ENCODE assay signal across 1 cellular context in the genomic region with DNA sequence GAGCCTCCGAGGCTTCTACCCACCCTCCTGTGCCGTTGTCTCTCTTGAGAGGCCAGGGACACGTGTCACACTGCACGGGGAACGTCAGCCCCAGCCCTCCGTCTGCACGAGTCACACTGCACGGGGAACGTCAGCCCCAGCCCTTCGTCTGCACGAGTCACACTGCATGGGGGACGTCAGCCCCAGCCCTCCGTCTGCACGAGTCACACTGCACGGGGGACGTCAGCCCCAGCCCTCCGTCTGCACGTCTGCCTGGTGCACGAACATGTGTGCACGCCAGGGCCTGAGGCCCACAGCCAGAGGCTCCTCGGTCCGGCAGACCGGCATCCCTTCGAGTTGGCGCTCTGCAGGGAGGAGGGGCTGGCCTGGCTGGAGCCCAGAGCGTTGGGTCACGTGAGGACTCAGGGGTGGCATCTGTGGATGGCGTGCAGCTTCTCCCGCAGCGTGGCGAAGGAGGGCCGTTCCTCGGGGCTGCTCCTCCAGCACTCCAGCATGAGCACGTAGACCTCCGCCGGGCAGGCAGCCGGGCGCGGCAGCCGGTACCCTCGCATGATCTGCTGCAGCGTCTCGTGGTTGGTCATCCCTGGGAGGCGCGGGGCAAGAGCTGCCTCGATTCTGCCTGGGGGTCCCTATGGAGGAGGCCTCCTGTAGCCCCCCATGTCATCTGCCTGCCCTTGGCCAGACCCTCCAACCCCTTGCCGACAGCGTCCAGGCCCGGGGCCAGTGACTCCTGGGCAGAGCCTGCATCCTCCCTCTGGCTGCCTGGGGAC.
TF ChIP-seq lines count a peak whose summit lies in the region.

No MANE protein-coding gene starts in this region.

TF ChIP-seq in HepG2, 621 proteins besides CTCF, POLR2A, EP300 and RAD21 (continued from another document and continues in another):
- TF ChIP-seq, protein P1, sequence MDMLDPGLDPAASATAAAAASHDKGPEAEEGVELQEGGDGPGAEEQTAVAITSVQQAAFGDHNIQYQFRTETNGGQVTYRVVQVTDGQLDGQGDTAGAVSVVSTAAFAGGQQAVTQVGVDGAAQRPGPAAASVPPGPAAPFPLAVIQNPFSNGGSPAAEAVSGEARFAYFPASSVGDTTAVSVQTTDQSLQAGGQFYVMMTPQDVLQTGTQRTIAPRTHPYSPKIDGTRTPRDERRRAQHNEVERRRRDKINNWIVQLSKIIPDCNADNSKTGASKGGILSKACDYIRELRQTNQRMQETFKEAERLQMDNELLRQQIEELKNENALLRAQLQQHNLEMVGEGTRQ (IDR thresholded peaks at IDR 0.05; ENCODE audit: low read depth, low read length), result peak; percentile 38; the same call in 1 of the 2 replicates
- TF ChIP-seq, protein P1 (CRISPR knock-in tag; IDR thresholded peaks at IDR 0.05; ENCODE audit: borderline replicate concordance), result peak; percentile 56; the same call in 1 of the 2 replicates
- TF ChIP-seq CEBPB (IDR thresholded peaks at IDR 0.05; ENCODE audit: borderline replicate concordance, low read depth, low read length), result no peak
- TF ChIP-seq GFI1 (CRISPR knock-in tag; IDR thresholded peaks at IDR 0.05; ENCODE audit: borderline replicate concordance), result no peak
- TF ChIP-seq SP4 (CRISPR knock-in tag; IDR thresholded peaks at IDR 0.05), result 0 out of 2 replicates have a peak, but pooled peaks have one; percentile 21
- TF ChIP-seq JDP2 (CRISPR knock-in tag; IDR thresholded peaks at IDR 0.05; ENCODE audit: borderline replicate concordance), result no peak
- TF ChIP-seq RBFOX2 (IDR thresholded peaks at IDR 0.05; ENCODE audit: low read depth, low read length), result no peak
- TF ChIP-seq, protein P2, sequence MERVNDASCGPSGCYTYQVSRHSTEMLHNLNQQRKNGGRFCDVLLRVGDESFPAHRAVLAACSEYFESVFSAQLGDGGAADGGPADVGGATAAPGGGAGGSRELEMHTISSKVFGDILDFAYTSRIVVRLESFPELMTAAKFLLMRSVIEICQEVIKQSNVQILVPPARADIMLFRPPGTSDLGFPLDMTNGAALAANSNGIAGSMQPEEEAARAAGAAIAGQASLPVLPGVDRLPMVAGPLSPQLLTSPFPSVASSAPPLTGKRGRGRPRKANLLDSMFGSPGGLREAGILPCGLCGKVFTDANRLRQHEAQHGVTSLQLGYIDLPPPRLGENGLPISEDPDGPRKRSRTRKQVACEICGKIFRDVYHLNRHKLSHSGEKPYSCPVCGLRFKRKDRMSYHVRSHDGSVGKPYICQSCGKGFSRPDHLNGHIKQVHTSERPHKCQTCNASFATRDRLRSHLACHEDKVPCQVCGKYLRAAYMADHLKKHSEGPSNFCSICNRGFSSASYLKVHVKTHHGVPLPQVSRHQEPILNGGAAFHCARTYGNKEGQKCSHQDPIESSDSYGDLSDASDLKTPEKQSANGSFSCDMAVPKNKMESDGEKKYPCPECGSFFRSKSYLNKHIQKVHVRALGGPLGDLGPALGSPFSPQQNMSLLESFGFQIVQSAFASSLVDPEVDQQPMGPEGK (CRISPR knock-in tag; IDR thresholded peaks at IDR 0.05), result no peak
- no peak for TF ChIP-seq MTF1 (CRISPR knock-in tag; IDR thresholded peaks at IDR 0.05)
- TF ChIP-seq, protein P3, sequence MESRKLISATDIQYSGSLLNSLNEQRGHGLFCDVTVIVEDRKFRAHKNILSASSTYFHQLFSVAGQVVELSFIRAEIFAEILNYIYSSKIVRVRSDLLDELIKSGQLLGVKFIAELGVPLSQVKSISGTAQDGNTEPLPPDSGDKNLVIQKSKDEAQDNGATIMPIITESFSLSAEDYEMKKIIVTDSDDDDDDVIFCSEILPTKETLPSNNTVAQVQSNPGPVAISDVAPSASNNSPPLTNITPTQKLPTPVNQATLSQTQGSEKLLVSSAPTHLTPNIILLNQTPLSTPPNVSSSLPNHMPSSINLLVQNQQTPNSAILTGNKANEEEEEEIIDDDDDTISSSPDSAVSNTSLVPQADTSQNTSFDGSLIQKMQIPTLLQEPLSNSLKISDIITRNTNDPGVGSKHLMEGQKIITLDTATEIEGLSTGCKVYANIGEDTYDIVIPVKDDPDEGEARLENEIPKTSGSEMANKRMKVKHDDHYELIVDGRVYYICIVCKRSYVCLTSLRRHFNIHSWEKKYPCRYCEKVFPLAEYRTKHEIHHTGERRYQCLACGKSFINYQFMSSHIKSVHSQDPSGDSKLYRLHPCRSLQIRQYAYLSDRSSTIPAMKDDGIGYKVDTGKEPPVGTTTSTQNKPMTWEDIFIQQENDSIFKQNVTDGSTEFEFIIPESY (CRISPR knock-in tag; IDR thresholded peaks at IDR 0.05), result peak; percentile 75; the same call in 1 of the 2 replicates
- no peak for TF ChIP-seq MXD4 (CRISPR knock-in tag; IDR thresholded peaks at IDR 0.05)
- no peak for TF ChIP-seq CBX1 (IDR thresholded peaks at IDR 0.05; ENCODE audit: low read depth)
- no peak for TF ChIP-seq MLLT10 (CRISPR knock-in tag; IDR thresholded peaks at IDR 0.05)
- TF ChIP-seq, protein P4, sequence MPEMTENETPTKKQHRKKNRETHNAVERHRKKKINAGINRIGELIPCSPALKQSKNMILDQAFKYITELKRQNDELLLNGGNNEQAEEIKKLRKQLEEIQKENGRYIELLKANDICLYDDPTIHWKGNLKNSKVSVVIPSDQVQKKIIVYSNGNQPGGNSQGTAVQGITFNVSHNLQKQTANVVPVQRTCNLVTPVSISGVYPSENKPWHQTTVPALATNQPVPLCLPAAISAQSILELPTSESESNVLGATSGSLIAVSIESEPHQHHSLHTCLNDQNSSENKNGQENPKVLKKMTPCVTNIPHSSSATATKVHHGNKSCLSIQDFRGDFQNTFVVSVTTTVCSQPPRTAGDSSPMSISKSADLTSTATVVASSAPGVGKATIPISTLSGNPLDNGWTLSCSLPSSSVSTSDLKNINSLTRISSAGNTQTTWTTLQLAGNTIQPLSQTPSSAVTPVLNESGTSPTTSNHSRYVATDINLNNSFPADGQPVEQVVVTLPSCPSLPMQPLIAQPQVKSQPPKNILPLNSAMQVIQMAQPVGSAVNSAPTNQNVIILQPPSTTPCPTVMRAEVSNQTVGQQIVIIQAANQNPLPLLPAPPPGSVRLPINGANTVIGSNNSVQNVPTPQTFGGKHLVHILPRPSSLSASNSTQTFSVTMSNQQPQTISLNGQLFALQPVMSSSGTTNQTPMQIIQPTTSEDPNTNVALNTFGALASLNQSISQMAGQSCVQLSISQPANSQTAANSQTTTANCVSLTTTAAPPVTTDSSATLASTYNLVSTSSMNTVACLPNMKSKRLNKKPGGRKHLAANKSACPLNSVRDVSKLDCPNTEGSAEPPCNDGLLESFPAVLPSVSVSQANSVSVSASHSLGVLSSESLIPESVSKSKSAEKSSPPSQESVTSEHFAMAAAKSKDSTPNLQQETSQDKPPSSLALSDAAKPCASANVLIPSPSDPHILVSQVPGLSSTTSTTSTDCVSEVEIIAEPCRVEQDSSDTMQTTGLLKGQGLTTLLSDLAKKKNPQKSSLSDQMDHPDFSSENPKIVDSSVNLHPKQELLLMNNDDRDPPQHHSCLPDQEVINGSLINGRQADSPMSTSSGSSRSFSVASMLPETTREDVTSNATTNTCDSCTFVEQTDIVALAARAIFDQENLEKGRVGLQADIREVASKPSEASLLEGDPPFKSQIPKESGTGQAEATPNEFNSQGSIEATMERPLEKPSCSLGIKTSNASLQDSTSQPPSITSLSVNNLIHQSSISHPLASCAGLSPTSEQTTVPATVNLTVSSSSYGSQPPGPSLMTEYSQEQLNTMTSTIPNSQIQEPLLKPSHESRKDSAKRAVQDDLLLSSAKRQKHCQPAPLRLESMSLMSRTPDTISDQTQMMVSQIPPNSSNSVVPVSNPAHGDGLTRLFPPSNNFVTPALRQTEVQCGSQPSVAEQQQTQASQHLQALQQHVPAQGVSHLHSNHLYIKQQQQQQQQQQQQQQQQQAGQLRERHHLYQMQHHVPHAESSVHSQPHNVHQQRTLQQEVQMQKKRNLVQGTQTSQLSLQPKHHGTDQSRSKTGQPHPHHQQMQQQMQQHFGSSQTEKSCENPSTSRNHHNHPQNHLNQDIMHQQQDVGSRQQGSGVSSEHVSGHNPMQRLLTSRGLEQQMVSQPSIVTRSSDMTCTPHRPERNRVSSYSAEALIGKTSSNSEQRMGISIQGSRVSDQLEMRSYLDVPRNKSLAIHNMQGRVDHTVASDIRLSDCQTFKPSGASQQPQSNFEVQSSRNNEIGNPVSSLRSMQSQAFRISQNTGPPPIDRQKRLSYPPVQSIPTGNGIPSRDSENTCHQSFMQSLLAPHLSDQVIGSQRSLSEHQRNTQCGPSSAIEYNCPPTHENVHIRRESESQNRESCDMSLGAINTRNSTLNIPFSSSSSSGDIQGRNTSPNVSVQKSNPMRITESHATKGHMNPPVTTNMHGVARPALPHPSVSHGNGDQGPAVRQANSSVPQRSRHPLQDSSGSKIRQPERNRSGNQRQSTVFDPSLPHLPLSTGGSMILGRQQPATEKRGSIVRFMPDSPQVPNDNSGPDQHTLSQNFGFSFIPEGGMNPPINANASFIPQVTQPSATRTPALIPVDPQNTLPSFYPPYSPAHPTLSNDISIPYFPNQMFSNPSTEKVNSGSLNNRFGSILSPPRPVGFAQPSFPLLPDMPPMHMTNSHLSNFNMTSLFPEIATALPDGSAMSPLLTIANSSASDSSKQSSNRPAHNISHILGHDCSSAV (CRISPR knock-in tag; IDR thresholded peaks at IDR 0.05; ENCODE audit: borderline replicate concordance), result no peak
- no peak for TF ChIP-seq RCOR2 (CRISPR knock-in tag; IDR thresholded peaks at IDR 0.05)
- TF ChIP-seq NFYB (CRISPR knock-in tag; IDR thresholded peaks at IDR 0.05), result no peak
- TF ChIP-seq, protein P5, sequence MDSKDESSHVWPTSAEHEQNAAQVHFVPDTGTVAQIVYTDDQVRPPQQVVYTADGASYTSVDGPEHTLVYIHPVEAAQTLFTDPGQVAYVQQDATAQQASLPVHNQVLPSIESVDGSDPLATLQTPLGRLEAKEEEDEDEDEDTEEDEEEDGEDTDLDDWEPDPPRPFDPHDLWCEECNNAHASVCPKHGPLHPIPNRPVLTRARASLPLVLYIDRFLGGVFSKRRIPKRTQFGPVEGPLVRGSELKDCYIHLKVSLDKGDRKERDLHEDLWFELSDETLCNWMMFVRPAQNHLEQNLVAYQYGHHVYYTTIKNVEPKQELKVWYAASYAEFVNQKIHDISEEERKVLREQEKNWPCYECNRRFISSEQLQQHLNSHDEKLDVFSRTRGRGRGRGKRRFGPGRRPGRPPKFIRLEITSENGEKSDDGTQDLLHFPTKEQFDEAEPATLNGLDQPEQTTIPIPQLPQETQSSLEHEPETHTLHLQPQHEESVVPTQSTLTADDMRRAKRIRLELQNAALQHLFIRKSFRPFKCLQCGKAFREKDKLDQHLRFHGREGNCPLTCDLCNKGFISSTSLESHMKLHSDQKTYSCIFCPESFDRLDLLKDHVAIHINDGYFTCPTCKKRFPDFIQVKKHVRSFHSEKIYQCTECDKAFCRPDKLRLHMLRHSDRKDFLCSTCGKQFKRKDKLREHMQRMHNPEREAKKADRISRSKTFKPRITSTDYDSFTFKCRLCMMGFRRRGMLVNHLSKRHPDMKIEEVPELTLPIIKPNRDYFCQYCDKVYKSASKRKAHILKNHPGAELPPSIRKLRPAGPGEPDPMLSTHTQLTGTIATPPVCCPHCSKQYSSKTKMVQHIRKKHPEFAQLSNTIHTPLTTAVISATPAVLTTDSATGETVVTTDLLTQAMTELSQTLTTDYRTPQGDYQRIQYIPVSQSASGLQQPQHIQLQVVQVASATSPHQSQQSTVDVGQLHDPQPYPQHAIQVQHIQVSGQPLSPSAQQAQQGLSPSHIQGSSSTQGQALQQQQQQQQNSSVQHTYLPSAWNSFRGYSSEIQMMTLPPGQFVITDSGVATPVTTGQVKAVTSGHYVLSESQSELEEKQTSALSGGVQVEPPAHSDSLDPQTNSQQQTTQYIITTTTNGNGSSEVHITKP (CRISPR knock-in tag; IDR thresholded peaks at IDR 0.05; ENCODE audit: low read depth), result no peak
- no peak for TF ChIP-seq PLRG1 (conservative IDR thresholded peaks at IDR 0.05)
- TF ChIP-seq NFYC (CRISPR knock-in tag; IDR thresholded peaks at IDR 0.05), result no peak
- TF ChIP-seq GZF1 (CRISPR knock-in tag; IDR thresholded peaks at IDR 0.05), result no peak
- no peak for TF ChIP-seq RFX5 (IDR thresholded peaks at IDR 0.05; ENCODE audit: low read depth, low read length)
- no peak for TF ChIP-seq ZBTB8A (CRISPR knock-in tag; IDR thresholded peaks at IDR 0.05; ENCODE audit: borderline replicate concordance, low read depth)
- no peak for TF ChIP-seq ZNF644 (CRISPR knock-in tag; IDR thresholded peaks at IDR 0.05; ENCODE audit: low read depth)
- no peak for TF ChIP-seq RBAK (CRISPR knock-in tag; IDR thresholded peaks at IDR 0.05)
- TF ChIP-seq MAZ (IDR thresholded peaks at IDR 0.05; ENCODE audit: borderline replicate concordance, low read depth, low read length), result no peak
- no peak for TF ChIP-seq MAZ (CRISPR knock-in tag; IDR thresholded peaks at IDR 0.05; ENCODE audit: low read depth)
- TF ChIP-seq THYN1 (CRISPR knock-in tag; IDR thresholded peaks at IDR 0.05; ENCODE audit: borderline replicate concordance, low read depth), result no peak
- TF ChIP-seq ZBTB20 (CRISPR knock-in tag; IDR thresholded peaks at IDR 0.05; ENCODE audit: borderline replicate concordance, low read depth), result no peak
- TF ChIP-seq, protein P6, sequence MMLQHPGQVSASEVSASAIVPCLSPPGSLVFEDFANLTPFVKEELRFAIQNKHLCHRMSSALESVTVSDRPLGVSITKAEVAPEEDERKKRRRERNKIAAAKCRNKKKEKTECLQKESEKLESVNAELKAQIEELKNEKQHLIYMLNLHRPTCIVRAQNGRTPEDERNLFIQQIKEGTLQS (CRISPR knock-in tag; IDR thresholded peaks at IDR 0.05), result no peak
- TF ChIP-seq, protein P7, sequence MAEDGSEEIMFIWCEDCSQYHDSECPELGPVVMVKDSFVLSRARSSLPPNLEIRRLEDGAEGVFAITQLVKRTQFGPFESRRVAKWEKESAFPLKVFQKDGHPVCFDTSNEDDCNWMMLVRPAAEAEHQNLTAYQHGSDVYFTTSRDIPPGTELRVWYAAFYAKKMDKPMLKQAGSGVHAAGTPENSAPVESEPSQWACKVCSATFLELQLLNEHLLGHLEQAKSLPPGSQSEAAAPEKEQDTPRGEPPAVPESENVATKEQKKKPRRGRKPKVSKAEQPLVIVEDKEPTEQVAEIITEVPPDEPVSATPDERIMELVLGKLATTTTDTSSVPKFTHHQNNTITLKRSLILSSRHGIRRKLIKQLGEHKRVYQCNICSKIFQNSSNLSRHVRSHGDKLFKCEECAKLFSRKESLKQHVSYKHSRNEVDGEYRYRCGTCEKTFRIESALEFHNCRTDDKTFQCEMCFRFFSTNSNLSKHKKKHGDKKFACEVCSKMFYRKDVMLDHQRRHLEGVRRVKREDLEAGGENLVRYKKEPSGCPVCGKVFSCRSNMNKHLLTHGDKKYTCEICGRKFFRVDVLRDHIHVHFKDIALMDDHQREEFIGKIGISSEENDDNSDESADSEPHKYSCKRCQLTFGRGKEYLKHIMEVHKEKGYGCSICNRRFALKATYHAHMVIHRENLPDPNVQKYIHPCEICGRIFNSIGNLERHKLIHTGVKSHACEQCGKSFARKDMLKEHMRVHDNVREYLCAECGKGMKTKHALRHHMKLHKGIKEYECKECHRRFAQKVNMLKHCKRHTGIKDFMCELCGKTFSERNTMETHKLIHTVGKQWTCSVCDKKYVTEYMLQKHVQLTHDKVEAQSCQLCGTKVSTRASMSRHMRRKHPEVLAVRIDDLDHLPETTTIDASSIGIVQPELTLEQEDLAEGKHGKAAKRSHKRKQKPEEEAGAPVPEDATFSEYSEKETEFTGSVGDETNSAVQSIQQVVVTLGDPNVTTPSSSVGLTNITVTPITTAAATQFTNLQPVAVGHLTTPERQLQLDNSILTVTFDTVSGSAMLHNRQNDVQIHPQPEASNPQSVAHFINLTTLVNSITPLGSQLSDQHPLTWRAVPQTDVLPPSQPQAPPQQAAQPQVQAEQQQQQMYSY (CRISPR knock-in tag; IDR thresholded peaks at IDR 0.05), result no peak
- TF ChIP-seq ZNF616 (CRISPR knock-in tag; IDR thresholded peaks at IDR 0.05; ENCODE audit: low read depth), result no peak
